Comparison of ENCODE assay signal across 8 cellular contexts in genomic region chr9:68584110-68585033, GRCh38.
DNase-seq lines count a peak whose midpoint lies in the region; ATAC-seq lines count a peak whose summit lies in the region.

No MANE protein-coding gene starts in this region.

- peak; percentile 55 for ATAC-seq in GM18870 (IDR thresholded peaks at IDR 0.05; ENCODE audit: unreplicated experiment)
- peak; percentile 90 for ATAC-seq in HG03135 (IDR thresholded peaks at IDR 0.05; ENCODE audit: unreplicated experiment)

- DNase-seq in AG20443 (ENCODE audit: low spot score) (peak; percentile 93), NCI-H2196 treated with DMSO at 0.1 percent for 48 hours (lab: John Stamatoyannopoulos, UW; ENCODE audit: unreplicated experiment) (peak; percentile 78), kidney glomerular epithelial cell (lab: John Stamatoyannopoulos, UW) (peak; percentile 70)
- peak; percentile 55 to 76 (median 61) for DNase-seq in activated CD4-positive, CD25-positive, alpha-beta regulatory T cell (lab: John Stamatoyannopoulos, UW)
- peak; percentile 74 for DNase-seq in central memory CD4-positive, alpha-beta T cell
- DNase-seq in stimulated activated CD4-positive, alpha-beta T cell treated with anti-CD3 and anti-CD28 coated beads, Interleukin-2, amount 100 ng/mL, for 4 hours (ENCODE audit: low read depth), result peak; percentile 69

Comparison
In these comparisons a context has a peak if more than half of its experiments do, and no peak if none do; other contexts are left out.
1. Peak in every context shown above with its lines: DNase-seq and ATAC-seq.